ENCODE assay signal across 12 cellular contexts in genomic region chr20:45061244-45061643, GRCh38. TPM values are rescaled to one million over a fixed set of nuclear protein-coding genes. Genes with fewer than 3 reads are reported as not detected.
DNase-seq lines count a peak whose midpoint lies in the region; ATAC-seq and TF ChIP-seq lines count a peak whose summit lies in the region.
"Had no signal": no experiment of that assay in that cellular context is flagged by ENCODE, and none has a peak within 500 bp of the region (broad histone marks: within the 10 kb centered on the region; RNA-seq: fewer than 3 reads in every experiment).

No MANE protein-coding gene starts in this region.

- BruUV-seq in A673 (replicated peaks; lab: Mats Ljungman, UMichigan): no TSS peak

- CTCF ChIA-PET in A673 (lab: Charles Lee): no interaction called here

- no peak overlapping the region for H3K9ac ChIP-seq in adipocyte (ENCODE audit: low read length)

- H3K36me3 ChIP-seq in A673 (ENCODE audit: insufficient read depth, low read length, poor library complexity, severe bottlenecking) (no peaks in the 10 kb centered on the region), adipocyte (ENCODE audit: control insufficient read depth, insufficient read depth, low read length, severe bottlenecking) (peaks cover 8% of the 10 kb centered on the region)

- H3K27ac ChIP-seq in A673 (ENCODE audit: low read depth, low read length, poor library complexity, severe bottlenecking): no peak overlapping the region

- H3K27me3 ChIP-seq in A673 (replicated peaks; ENCODE audit: insufficient read depth, low read depth, low read length, poor library complexity) (no peaks in the 10 kb centered on the region), adipocyte (replicated peaks; ENCODE audit: control insufficient read depth, insufficient read depth, low read length) (no peaks in the 10 kb centered on the region)

- POLR2A ChIA-PET in A673 (lab: Charles Lee; ENCODE audit: low non-redundant PET): no interaction called here

- H3K9me3 ChIP-seq in A673 (ENCODE audit: low read depth, low read length, poor library complexity, severe bottlenecking) (no peaks in the 10 kb centered on the region), adipocyte (ENCODE audit: control insufficient read depth, low read length) (no peaks in the 10 kb centered on the region)

- no peak for TF ChIP-seq CTCF in A673 (conservative IDR thresholded peaks at IDR 0.05; ENCODE audit: low read depth, low read length)

- DNase-seq in A673 (ENCODE audit: low spot score) (peak; percentile 10), H4 (ENCODE audit: low spot score) (peak; percentile 66), adipocyte (ENCODE audit: low read depth) (peak; percentile 80), iris pigment epithelial cell (ENCODE audit: low read depth) (peak; percentile 96), GOT3 (lab: John Stamatoyannopoulos, UW) (no peak), T-helper 2 cell (no peak), NCI-H345 treated with DMSO at 0.1 percent for 48 hours (lab: John Stamatoyannopoulos, UW; ENCODE audit: unreplicated experiment) (no peak)
- DNase-seq: DMS79, NCI-H1930, occipital lobe had no signal

- no peak for ATAC-seq in GM21737 (IDR thresholded peaks at IDR 0.05; ENCODE audit: unreplicated experiment)

- intact Hi-C loops in A673 (cut with micrococcal nuclease; ENCODE audit: unreplicated experiment): no loop called here

- no peaks in the 10 kb centered on the region for H3K4me1 ChIP-seq in A673 (ENCODE audit: insufficient read depth, low read length, poor library complexity, severe bottlenecking)
- H3K4me1 ChIP-seq in adipocyte (ENCODE audit: control insufficient read depth, insufficient read depth, low read length): peaks cover 6% of the 10 kb centered on the region

- no peak overlapping the region for H3K4me3 ChIP-seq in A673 (ENCODE audit: low read depth, low read length, poor library complexity, severe bottlenecking)
- H3K4me3 ChIP-seq in adipocyte (ENCODE audit: low read length): no peak overlapping the region

RNA-seq across cellular contexts. Expression of gene KCNS1, which starts 39.7 kb away (rescaled TPM):
- total RNA-seq in A673 (2021): not detected in 2 replicates
- total RNA-seq in H4 (2014; rRNA removed; shearing (Covaris generic)): not detected in 2 replicates

RNA-seq across cellular contexts. Expression of gene WFDC5, which starts 53.7 kb away (rescaled TPM):
- not detected in 2 replicates for total RNA-seq in A673 (2021)
- not detected in 2 replicates for total RNA-seq in H4 (2014; rRNA removed; shearing (Covaris generic))
- total RNA-seq: occipital lobe; T-helper 2 cell treated with Interferon-gamma antibody and Interleukin-4, amounts not matched to agents 100 ng/mL and 5 ng/mL, for 36 hours had no signal

Comparison
In these comparisons a context has a peak if more than half of its experiments do, and no peak if none do; other contexts are left out.
1. DNase-seq: peak in A673 (single experiment), H4 (single experiment), adipocyte (single experiment) and iris pigment epithelial cell (single experiment); none in GOT3 (single experiment), T-helper 2 cell (0 of 5) and NCI-H345 treated with DMSO at 0.1 percent for 48 hours (single experiment).